ENCODE assay signal across 21 cellular contexts in the genomic region with DNA sequence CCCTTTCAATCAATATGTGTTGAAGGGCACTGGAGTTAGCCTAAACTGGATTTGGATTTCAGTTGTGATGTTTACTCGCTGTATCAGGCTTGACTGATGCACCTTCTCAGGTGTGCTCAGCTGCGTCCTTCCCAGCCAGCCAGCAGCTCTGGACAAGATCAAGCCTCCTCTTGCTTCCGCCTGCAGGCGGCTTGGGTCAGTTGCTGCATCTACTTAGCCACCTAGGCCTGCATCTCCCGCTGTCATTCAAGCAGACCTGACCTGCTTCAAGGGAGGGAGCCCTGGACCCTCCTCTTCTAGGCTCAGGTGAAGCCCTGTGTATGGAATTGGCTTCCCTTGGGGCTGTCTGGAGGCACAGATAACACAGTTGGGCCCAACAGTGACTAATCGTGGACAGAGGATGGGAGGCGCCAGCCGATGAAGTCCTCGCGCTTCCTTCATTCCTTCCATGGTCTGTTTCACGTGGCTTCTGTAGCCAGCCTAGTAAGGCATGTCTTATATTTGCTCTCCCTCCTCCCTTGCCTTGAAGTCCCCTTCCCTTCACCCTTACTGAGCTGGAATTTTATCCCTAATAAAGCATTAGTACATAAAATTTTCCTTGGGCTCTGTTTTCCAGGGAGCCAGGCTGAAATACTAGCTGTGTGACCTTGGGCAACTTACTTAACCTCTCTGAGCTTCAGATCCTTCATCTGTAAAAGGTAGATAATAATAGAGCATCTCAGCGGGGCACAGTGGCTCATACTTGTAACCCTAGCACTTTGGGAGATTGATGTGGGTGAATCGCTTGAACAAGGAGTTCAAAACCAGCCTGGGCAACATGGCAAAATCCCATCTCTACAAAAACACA. TPM values are rescaled to one million over a fixed set of nuclear protein-coding genes. Genes with fewer than 3 reads are reported as not detected.
DNase-seq lines count a peak whose midpoint lies in the region; ATAC-seq, FAIRE-seq and TF ChIP-seq lines count a peak whose summit lies in the region.
"Had no signal": no experiment of that assay in that cellular context is flagged by ENCODE, and none has a peak within 500 bp of the region (broad histone marks: within the 10 kb centered on the region; RNA-seq: fewer than 3 reads in every experiment).

No MANE protein-coding gene starts in this region.

- H3K9me3 Mint-ChIP-seq in H9 (no peaks in the 10 kb centered on the region; a peak in 2 of 5 replicates), endodermal cell (no peaks in the 10 kb centered on the region)
- H3K9me3 Mint-ChIP-seq: CD4-positive, alpha-beta memory T cell; T-cell had no signal

- H3K27ac Mint-ChIP-seq in H9 (peak overlapping the region; percentile 82 to 96 (median 91); a peak in 4 of 7 replicates), endodermal cell (peak overlapping the region; percentile 54)
- H3K27ac Mint-ChIP-seq: T-cell had no signal

- no peaks in the 10 kb centered on the region for H3K9me3 ChIP-seq in H9 (ENCODE audit: control insufficient read depth, low read depth, low read length)
- no peaks in the 10 kb centered on the region for H3K9me3 ChIP-seq in endodermal cell (ENCODE audit: control insufficient read depth, low read length)
- H3K9me3 ChIP-seq in pancreas = no peaks in the 10 kb centered on the region
- no peaks in the 10 kb centered on the region for H3K9me3 ChIP-seq in OCI-LY7 (ENCODE audit: low read length)
- H3K9me3 ChIP-seq: BLaER1, SK-N-SH had no signal

- H3K23me2 ChIP-seq in H9 (ENCODE audit: insufficient read length, low read depth, low read length, poor library complexity, severe bottlenecking) = peaks cover 7% of the 10 kb centered on the region

- no peak overlapping the region for H2BK120ac ChIP-seq in H9 (ENCODE audit: low read depth, low read length, poor library complexity, severe bottlenecking)

- BruUV-seq in OCI-LY7 (replicated peaks; lab: Mats Ljungman, UMichigan) = no TSS peak

- H3K56ac ChIP-seq in H9 (ENCODE audit: insufficient read length, low read depth, low read length) = no peak overlapping the region

- H3K4ac ChIP-seq in H9 (ENCODE audit: low read depth, low read length) = no peak overlapping the region

- H3K27me3 ChIP-seq in H9 (ENCODE audit: insufficient read depth, low read length) (no peaks in the 10 kb centered on the region), endodermal cell (ENCODE audit: control insufficient read depth, insufficient read depth, low read length, poor library complexity, severe bottlenecking) (no peaks in the 10 kb centered on the region), pancreas (no peaks in the 10 kb centered on the region)

- no CpG with 5 or more reads among the region's 13 CpGs for WGBS in H9 (ENCODE audit: extremely low coverage, insufficient read length, low lambda C conversion rate)
- WGBS in endodermal cell (ENCODE audit: insufficient coverage in 1 of 2, insufficient read length in 1 of 2), 2 experiments = 85 to 97% methylated on average over 8 to 13 of the region's 13 CpGs
- WGBS in pancreas, 2 donors = 48 to 52% methylated on average over 13 of the region's 13 CpGs

- H3K9me2 ChIP-seq in OCI-LY7 (ENCODE audit: insufficient read depth, low read length) = no peaks in the 10 kb centered on the region
- H3K9me2 ChIP-seq: SK-N-SH had no signal

- no peaks in the 10 kb centered on the region for H3K79me2 ChIP-seq in H9 (ENCODE audit: insufficient read depth, low read length)
- H3K79me2 ChIP-seq in OCI-LY7 (ENCODE audit: insufficient read depth, low read depth, low read length) = no peaks in the 10 kb centered on the region

- H4K91ac ChIP-seq in H9 (ENCODE audit: insufficient read length, low read depth, low read length) = no peak overlapping the region

- peak; percentile 75 for DNase-seq in ELF-1 (ENCODE audit: low read depth, low spot score)
- peak; percentile 74 for DNase-seq in H9
- DNase-seq in endodermal cell = peak; percentile 82
- DNase-seq in pancreas = peak; percentile 69 to 88 (median 74)
- DNase-seq in OCI-LY7 (ENCODE audit: low spot score) = no peak
- DNase-seq in LoVo (ENCODE audit: low spot score) = no peak
- DNase-seq: Calu3; CD4-positive, alpha-beta memory T cell; DND-41; NCI-H146; SHP77 treated with DMSO at 0.1 percent for 48 hours; SK-N-SH; T-cell had no signal

- no peak overlapping the region for H4K5ac ChIP-seq in H9 (ENCODE audit: insufficient read length, low read depth, low read length)

- intact Hi-C loops in pancreas (cut with DNase I) (no loop called here), OCI-LY7 (cut with micrococcal nuclease; ENCODE audit: unreplicated experiment) (no loop called here)

- H4K8ac ChIP-seq in H9 (replicated peaks; ENCODE audit: insufficient read length, low read depth, low read length) = no peak overlapping the region

- H2BK5ac ChIP-seq in H9 (ENCODE audit: insufficient read length, low read length) = no peak overlapping the region

- H3K27ac ChIP-seq in H9 (ENCODE audit: insufficient read length, low read depth, low read length) = no peak overlapping the region
- H3K27ac ChIP-seq in endodermal cell (ENCODE audit: low read depth, low read length) = no peak overlapping the region
- H3K27ac ChIP-seq in pancreas = peak overlapping the region; percentile 2 to 77 (median 49)
- H3K27ac ChIP-seq in OCI-LY7 (ENCODE audit: low read depth, low read length, poor library complexity, severe bottlenecking) = no peak overlapping the region
- H3K27ac ChIP-seq: BLaER1 had no signal

- H3K36me3 Mint-ChIP-seq in H9 (ENCODE audit: insufficient read depth in 1 of 3, low read depth in 3 of 3) = no peaks in the 10 kb centered on the region
- H3K36me3 Mint-ChIP-seq in endodermal cell (ENCODE audit: low read depth) = no peaks in the 10 kb centered on the region
- H3K36me3 Mint-ChIP-seq: CD4-positive, alpha-beta memory T cell; T-cell had no signal

- H3K79me1 ChIP-seq in H9 (ENCODE audit: insufficient read depth, low read depth, low read length, poor library complexity, severe bottlenecking) = no peaks in the 10 kb centered on the region

- TF ChIP-seq CTCF in H9 (conservative IDR thresholded peaks at IDR 0.05) (peak; percentile 41; the same call in 2 of the 3 replicates), endodermal cell (conservative IDR thresholded peaks at IDR 0.05) (peak; percentile 61), pancreas (IDR thresholded peaks at IDR 0.05) (no peak), OCI-LY7 (conservative IDR thresholded peaks at IDR 0.05; ENCODE audit: low read length) (no peak)

- peaks cover 5% of the 10 kb centered on the region; the same call in 1 of the 2 replicates for H3K4me1 ChIP-seq in H9 (ENCODE audit: insufficient read depth, low read length)
- H3K4me1 ChIP-seq in endodermal cell (ENCODE audit: control insufficient read depth, insufficient read depth, low read length) = peaks cover 2% of the 10 kb centered on the region
- peaks cover 17 to 47% (median 34%) of the 10 kb centered on the region in 3 donors for H3K4me1 ChIP-seq in pancreas
- H3K4me1 ChIP-seq in OCI-LY7 (ENCODE audit: insufficient read depth, low read length, poor library complexity, severe bottlenecking) = no peaks in the 10 kb centered on the region

- peaks cover 35 to 39% of the 10 kb centered on the region in 2 experiments for H3K4me1 Mint-ChIP-seq in H9
- peaks cover 19% of the 10 kb centered on the region for H3K4me1 Mint-ChIP-seq in endodermal cell

- no peak overlapping the region for H2BK12ac ChIP-seq in H9 (ENCODE audit: insufficient read length, low read depth, low read length)

- no peak overlapping the region for H2AFZ ChIP-seq in H9 (ENCODE audit: low read length)
- no peak overlapping the region for H2AFZ ChIP-seq in OCI-LY7 (ENCODE audit: low read length)

- H2AK5ac ChIP-seq in H9 (ENCODE audit: insufficient read length, low read length) = no peak overlapping the region

- no peak overlapping the region for H3T11ph ChIP-seq in H9 (ENCODE audit: low read length)

- H3K4me3 Mint-ChIP-seq in H9 (peak overlapping the region in 1 of 2 experiments; percentile 61; a peak in 1 of 5 replicates), endodermal cell (no peak overlapping the region)
- H3K4me3 Mint-ChIP-seq: CD4-positive, alpha-beta memory T cell; T-cell had no signal

- no peak overlapping the region for H2BK20ac ChIP-seq in H9 (ENCODE audit: low read depth, low read length, poor library complexity, severe bottlenecking)

- H3K14ac ChIP-seq in H9 (ENCODE audit: insufficient read depth, low read length) = no peak overlapping the region

- H3K4me2 ChIP-seq in H9 (ENCODE audit: insufficient read depth, insufficient read length, low read length) = no peak overlapping the region
- no peak overlapping the region for H3K4me2 ChIP-seq in OCI-LY7 (ENCODE audit: low read length)
- H3K4me2 ChIP-seq: BLaER1, SK-N-SH had no signal

- H3K23ac ChIP-seq in H9 (ENCODE audit: insufficient read length, low read depth, low read length) = no peak overlapping the region

- POLR2A ChIA-PET in OCI-LY7 (lab: Charles Lee) = no interaction called here

- H3K4me3 ChIP-seq in endodermal cell (ENCODE audit: low read length) (no peak overlapping the region), pancreas (no peak overlapping the region), OCI-LY7 (ENCODE audit: low read depth, low read length, poor library complexity, severe bottlenecking) (no peak overlapping the region)
- H3K4me3 ChIP-seq: BLaER1 had no signal

- CTCF ChIA-PET in OCI-LY7 (lab: Charles Lee; ENCODE audit: unreplicated experiment) = no interaction called here

- H3K27me3 Mint-ChIP-seq in H9 (ENCODE audit: low read depth) (no peaks in the 10 kb centered on the region; the same call in 1 of the 2 replicates), endodermal cell (ENCODE audit: insufficient read depth) (no peaks in the 10 kb centered on the region)

- ATAC-seq in pancreas (peak; percentile 24 to 42 (median 32)), HG02973 (IDR thresholded peaks at IDR 0.05; ENCODE audit: unreplicated experiment) (no peak)
- ATAC-seq: T-cell had no signal

- no peaks in the 10 kb centered on the region for H3K36me3 ChIP-seq in endodermal cell (ENCODE audit: control insufficient read depth, insufficient read depth, low read length)
- H3K36me3 ChIP-seq in pancreas = no peaks in the 10 kb centered on the region
- no peaks in the 10 kb centered on the region for H3K36me3 ChIP-seq in OCI-LY7 (ENCODE audit: insufficient read depth, low read length)
- H3K36me3 ChIP-seq: BLaER1 had no signal

- FAIRE-seq in pancreas (lab: Jason Lieb, UNC) = no peak
- FAIRE-seq: G401.6, H54 had no signal

- no peaks in the 10 kb centered on the region for H4K20me1 ChIP-seq in H9 (ENCODE audit: control insufficient read depth, insufficient read depth, insufficient read length)
- H4K20me1 ChIP-seq in OCI-LY7 (ENCODE audit: insufficient read depth, low read length) = no peaks in the 10 kb centered on the region
- H4K20me1 ChIP-seq: BLaER1 had no signal

- no peak overlapping the region for H3K9ac ChIP-seq in H9 (ENCODE audit: extremely low read depth, insufficient read length, low read length)
- H3K9ac ChIP-seq in endodermal cell (ENCODE audit: extremely low read depth, low read length, poor library complexity, severe bottlenecking) = no peak overlapping the region
- H3K9ac ChIP-seq: BLaER1, SK-N-SH had no signal

- H2BK15ac ChIP-seq in H9 (ENCODE audit: low read depth, low read length) = no peak overlapping the region

- no peak overlapping the region for H3K18ac ChIP-seq in H9 (ENCODE audit: insufficient read length, low read depth, low read length)

RNA-seq across cellular contexts. Expression of a gene that starts 2.1 kb away (rescaled TPM):
- not detected in 2 replicates for total RNA-seq in H9 (2021)
- total RNA-seq in endodermal cell = not detected
- polyA plus RNA-seq in endodermal cell (2013, experiment 1 of 2) = not detected
- polyA plus RNA-seq in endodermal cell (2013, experiment 2 of 2) = not detected
- not detected for total RNA-seq in pancreas
- not detected for polyA plus RNA-seq in pancreas
- not detected in 2 replicates for total RNA-seq in OCI-LY7 (2014; rRNA removed; shearing (Covaris generic))
- not detected in 2 replicates for total RNA-seq in OCI-LY7 (2022)
- total RNA-seq: A673; Calu3; CD4-positive, alpha-beta memory T cell; LHCN-M2; NCI-H460; RPMI7951; T-cell had no signal
- polyA plus RNA-seq: CD4-positive, alpha-beta memory T cell; SK-N-SH had no signal

RNA-seq across cellular contexts. Expression of a gene that starts 3.9 kb away (rescaled TPM):
- total RNA-seq in H9 (2021) (20.7 and 22.6 TPM in 2 replicates), endodermal cell (10 to 100 TPM; 38.8 to 43.7 TPM), pancreas (10 to 100 TPM; 17.5 to 28.8 (median 20.4) TPM), OCI-LY7 (2022) (not detected in 2 replicates)
- 8.8 TPM for polyA plus RNA-seq in endodermal cell (2013, experiment 1 of 2)
- polyA plus RNA-seq in endodermal cell (2013, experiment 2 of 2) = 9.4 TPM
- 10 to 100 TPM in 1 of 2 donors, 1 to 10 TPM in 1; 8.3 to 12.8 TPM for polyA plus RNA-seq in pancreas
- not detected in 2 replicates for total RNA-seq in OCI-LY7 (2014; rRNA removed; shearing (Covaris generic))

Comparison
In these comparisons a context has a peak if more than half of its experiments do, and no peak if none do; other contexts are left out.
1. DNase-seq: peak in ELF-1 (single experiment), H9 (single experiment), endodermal cell (single experiment) and pancreas (6 of 6); none in OCI-LY7 (single experiment) and LoVo (single experiment).
2. H3K27ac ChIP-seq: peak in pancreas (4 of 4); none in H9 (single experiment), endodermal cell (single experiment) and OCI-LY7 (single experiment).
3. CTCF ChIP-seq: peak in H9 (single experiment) and endodermal cell (single experiment); none in pancreas (0 of 4) and OCI-LY7 (single experiment).
4. RNA of a gene that starts 3.9 kb away (total RNA-seq): 38.8 to 43.7 TPM in endodermal cell, 20.7 to 22.6 TPM in H9 and 17.5 to 28.8 TPM in pancreas; not detected in OCI-LY7; every median in the first group is over 10 times any median in the second.